Comparison of ENCODE assay signal across 1 cellular context in the genomic region with DNA sequence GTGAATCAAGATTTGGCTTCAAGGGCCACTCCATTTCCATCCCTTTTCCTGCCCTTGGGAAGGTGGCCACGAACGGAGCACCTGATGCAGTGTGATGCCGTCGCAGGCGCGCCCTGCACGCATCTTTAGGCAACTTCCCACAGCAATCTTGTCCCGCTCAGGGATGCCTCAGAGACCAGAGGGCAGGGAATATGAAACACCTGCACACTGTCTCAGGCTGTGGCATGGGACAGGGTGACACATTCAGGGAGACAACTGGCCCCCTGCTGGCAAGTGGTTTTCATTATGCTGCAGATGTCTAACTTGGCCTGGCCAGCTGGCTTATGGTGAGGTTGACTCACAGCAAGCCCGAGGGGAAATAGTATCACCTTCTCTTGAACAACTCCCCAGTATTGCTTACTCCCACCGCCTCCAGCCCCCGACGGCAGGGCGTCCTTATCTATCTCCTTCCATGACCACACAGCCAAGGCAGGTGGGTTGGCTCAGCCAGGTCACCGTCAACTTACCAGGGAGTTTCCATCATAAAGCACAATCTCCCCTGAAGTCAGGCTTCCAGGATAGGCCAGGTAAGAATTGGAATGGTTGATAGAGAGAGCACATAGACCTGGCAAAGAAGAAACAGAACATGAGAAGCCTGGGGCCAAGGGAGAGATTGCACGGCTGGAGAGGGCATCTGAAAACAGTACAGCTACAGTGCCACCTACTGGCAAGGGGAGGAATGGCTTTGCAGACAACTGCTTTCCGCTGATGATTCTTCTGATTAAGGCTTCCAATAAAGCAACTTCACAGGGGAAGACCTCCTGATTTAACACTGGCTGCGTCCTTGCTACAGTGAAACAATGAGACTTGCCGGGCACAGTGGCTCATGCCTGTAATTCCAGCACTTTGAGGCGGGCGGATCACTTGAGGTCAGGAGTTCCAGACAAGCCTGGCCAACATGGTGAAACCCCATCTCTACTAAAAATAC.
TF ChIP-seq lines count a peak whose summit lies in the region.

No MANE protein-coding gene starts in this region.

TF ChIP-seq in HEK293, 187 proteins besides CTCF, POLR2A, EP300 and RAD21 (continued from another document):
- TF ChIP-seq, protein P1, sequence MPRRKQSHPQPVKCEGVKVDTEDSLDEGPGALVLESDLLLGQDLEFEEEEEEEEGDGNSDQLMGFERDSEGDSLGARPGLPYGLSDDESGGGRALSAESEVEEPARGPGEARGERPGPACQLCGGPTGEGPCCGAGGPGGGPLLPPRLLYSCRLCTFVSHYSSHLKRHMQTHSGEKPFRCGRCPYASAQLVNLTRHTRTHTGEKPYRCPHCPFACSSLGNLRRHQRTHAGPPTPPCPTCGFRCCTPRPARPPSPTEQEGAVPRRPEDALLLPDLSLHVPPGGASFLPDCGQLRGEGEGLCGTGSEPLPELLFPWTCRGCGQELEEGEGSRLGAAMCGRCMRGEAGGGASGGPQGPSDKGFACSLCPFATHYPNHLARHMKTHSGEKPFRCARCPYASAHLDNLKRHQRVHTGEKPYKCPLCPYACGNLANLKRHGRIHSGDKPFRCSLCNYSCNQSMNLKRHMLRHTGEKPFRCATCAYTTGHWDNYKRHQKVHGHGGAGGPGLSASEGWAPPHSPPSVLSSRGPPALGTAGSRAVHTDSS (tag by site-specific recombination; IDR thresholded peaks at IDR 0.05) = no peak
- TF ChIP-seq, protein P2, sequence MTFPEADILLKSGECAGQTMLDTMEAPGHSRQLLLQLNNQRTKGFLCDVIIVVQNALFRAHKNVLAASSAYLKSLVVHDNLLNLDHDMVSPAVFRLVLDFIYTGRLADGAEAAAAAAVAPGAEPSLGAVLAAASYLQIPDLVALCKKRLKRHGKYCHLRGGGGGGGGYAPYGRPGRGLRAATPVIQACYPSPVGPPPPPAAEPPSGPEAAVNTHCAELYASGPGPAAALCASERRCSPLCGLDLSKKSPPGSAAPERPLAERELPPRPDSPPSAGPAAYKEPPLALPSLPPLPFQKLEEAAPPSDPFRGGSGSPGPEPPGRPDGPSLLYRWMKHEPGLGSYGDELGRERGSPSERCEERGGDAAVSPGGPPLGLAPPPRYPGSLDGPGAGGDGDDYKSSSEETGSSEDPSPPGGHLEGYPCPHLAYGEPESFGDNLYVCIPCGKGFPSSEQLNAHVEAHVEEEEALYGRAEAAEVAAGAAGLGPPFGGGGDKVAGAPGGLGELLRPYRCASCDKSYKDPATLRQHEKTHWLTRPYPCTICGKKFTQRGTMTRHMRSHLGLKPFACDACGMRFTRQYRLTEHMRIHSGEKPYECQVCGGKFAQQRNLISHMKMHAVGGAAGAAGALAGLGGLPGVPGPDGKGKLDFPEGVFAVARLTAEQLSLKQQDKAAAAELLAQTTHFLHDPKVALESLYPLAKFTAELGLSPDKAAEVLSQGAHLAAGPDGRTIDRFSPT (tag by site-specific recombination; IDR thresholded peaks at IDR 0.05) = no peak
- TF ChIP-seq ZNF76 (tag by site-specific recombination; IDR thresholded peaks at IDR 0.05; ENCODE audit: borderline replicate concordance, low read depth) = no peak
- no peak for TF ChIP-seq ZNF311 (tag by site-specific recombination; IDR thresholded peaks at IDR 0.05; ENCODE audit: borderline replicate concordance)
- 0 out of 2 replicates have a peak, but pooled peaks have one; percentile 12 for TF ChIP-seq GLIS1 (tag by site-specific recombination; IDR thresholded peaks at IDR 0.05)
- TF ChIP-seq ZBTB17 (tag by site-specific recombination; IDR thresholded peaks at IDR 0.05) = peak; percentile 41; the same call in 1 of the 2 replicates
